16 cellular contexts compared by ENCODE assay signal in genomic region chr1:157042852-157043251, GRCh38. TPM values are rescaled to one million over a fixed set of nuclear protein-coding genes. Genes with fewer than 3 reads are reported as not detected.
A peak's percentile ranks its signal among the peaks of the same experiment; 100 is the strongest.
DNase-seq lines count a peak whose midpoint lies in the region; ATAC-seq and TF ChIP-seq lines count a peak whose summit lies in the region.
"Had no signal": no experiment of that assay in that cellular context is flagged by ENCODE, and none has a peak within 500 bp of the region (broad histone marks: within the 10 kb centered on the region; RNA-seq: fewer than 3 reads in every experiment).

No MANE protein-coding gene starts in this region.

- DNase-seq in NCI-H82 (lab: John Stamatoyannopoulos, UW) (peak; percentile 24), NCI-H82 treated with DMSO at 0.1 percent for 48 hours (lab: John Stamatoyannopoulos, UW; ENCODE audit: unreplicated experiment) (no peak), MCF 10A (ENCODE audit: unreplicated experiment) (no peak), stomach (no peak), AML-193 (lab: John Stamatoyannopoulos, UW) (no peak)
- no peak for DNase-seq in stimulated activated CD4-positive, alpha-beta T cell treated with anti-CD3 and anti-CD28 coated beads, Interleukin-4, amount 100 ng/mL, for 24 hours
- DNase-seq: activated CD4-positive, alpha-beta T cell treated with anti-CD3 and anti-CD28 coated beads, Interleukin-2, amount 10 ng/mL, durations not matched to agents 24 days and 14 days; activated effector memory CD4-positive, alpha-beta T cell treated with anti-CD3 and anti-CD28 coated beads, Interleukin-2, amount 50 U/mL, for 16 hours; KG1; SHP77 had no signal

- peak overlapping the region; percentile 98; the same call in 1 of the 2 replicates for H3K9ac ChIP-seq in iPS-20b (ENCODE audit: low read depth, low read length)

- no peak for TF ChIP-seq CTCF in MCF 10A (IDR thresholded peaks at IDR 0.05; ENCODE audit: unreplicated experiment)
- TF ChIP-seq CTCF in stomach (IDR thresholded peaks at IDR 0.05): no peak

- ATAC-seq in GM21619 (IDR thresholded peaks at IDR 0.05; ENCODE audit: unreplicated experiment): no peak

- H3K4me1 Mint-ChIP-seq in MCF 10A (ENCODE audit: insufficient read depth, unreplicated experiment): peaks cover 55% of the 10 kb centered on the region

- intact Hi-C loops in MCF 10A (cut with micrococcal nuclease): no loop called here
- intact Hi-C loops in stomach (cut with DNase I; ENCODE audit: low total_unique reads): no loop called here

- H3K9me3 Mint-ChIP-seq in MCF 10A (ENCODE audit: unreplicated experiment): no peaks in the 10 kb centered on the region
- H3K9me3 Mint-ChIP-seq: activated CD4-positive, alpha-beta T cell treated with anti-CD3 and anti-CD28 coated beads, Interleukin-2, amount 10 ng/mL, durations not matched to agents 24 days and 14 days had no signal

- no peak overlapping the region for H3K27ac Mint-ChIP-seq in MCF 10A (ENCODE audit: low read depth, unreplicated experiment)
- H3K27ac Mint-ChIP-seq: activated CD4-positive, alpha-beta T cell treated with anti-CD3 and anti-CD28 coated beads, Interleukin-2, amount 10 ng/mL, durations not matched to agents 24 days and 14 days had no signal

- peak overlapping the region; percentile 95 for H3K4me3 Mint-ChIP-seq in MCF 10A (ENCODE audit: unreplicated experiment)
- H3K4me3 Mint-ChIP-seq: activated CD4-positive, alpha-beta T cell treated with anti-CD3 and anti-CD28 coated beads, Interleukin-2, amount 10 ng/mL, durations not matched to agents 24 days and 14 days had no signal

- H3K27ac ChIP-seq in iPS-20b (ENCODE audit: low read length) (no peak overlapping the region), stomach (no peak overlapping the region)
- H3K27ac ChIP-seq: 22Rv1 had no signal

- H3K36me3 ChIP-seq in iPS-20b (ENCODE audit: insufficient read depth, low read depth, low read length) (no peaks in the 10 kb centered on the region), stomach (no peaks in the 10 kb centered on the region)

- no peaks in the 10 kb centered on the region for H3K27me3 Mint-ChIP-seq in MCF 10A (ENCODE audit: insufficient read depth, unreplicated experiment)

- no peak for TF ChIP-seq EP300 in stomach (IDR thresholded peaks at IDR 0.05)

- POLR2A ChIA-PET in MCF 10A (lab: Yijun Ruan, JAX): no interaction called here

- no TSS peak for BruUV-seq in MCF 10A (replicated peaks; lab: Mats Ljungman, UMichigan)

- 9 to 38% (median 17%) methylated on average over 2 of the region's 2 CpGs for WGBS in stomach, 5 donors

- peaks cover 17% of the 10 kb centered on the region; the same call in 1 of the 2 replicates for H3K4me1 ChIP-seq in iPS-20b (ENCODE audit: insufficient read depth, low read length)
- H3K4me1 ChIP-seq in stomach: peaks cover 31 to 69% (median 55%) of the 10 kb centered on the region in 4 donors

- H3K9me3 ChIP-seq in iPS-20b (ENCODE audit: insufficient read depth, low read depth, low read length): no peaks in the 10 kb centered on the region
- no peaks in the 10 kb centered on the region for H3K9me3 ChIP-seq in stomach

- H3K4me3 ChIP-seq in iPS-20b (ENCODE audit: low read length) (peak overlapping the region; percentile 98), stomach (peak overlapping the region; percentile 63 to 76 (median 68))

- CTCF ChIA-PET in MCF 10A (lab: Yijun Ruan, JAX): interaction anchor here (1.0 to 1.6 kb wide), 2 partner anchors 8 to 45 kb away, joined by 3 to 7 read pairs; no protein-coding TSS in a partner anchor

- no peaks in the 10 kb centered on the region for H3K27me3 ChIP-seq in iPS-20b (ENCODE audit: insufficient read depth, low read length)
- no peaks in the 10 kb centered on the region for H3K27me3 ChIP-seq in stomach

- TF ChIP-seq POLR2A in stomach (IDR thresholded peaks at IDR 0.05): no peak

- peaks cover 5% of the 10 kb centered on the region for H3K36me3 Mint-ChIP-seq in MCF 10A (ENCODE audit: insufficient read depth, unreplicated experiment)

RNA-seq across cellular contexts. Expression of gene ARHGEF11, which starts 2.7 kb away (rescaled TPM):
- 34.5 and 38.5 TPM in 2 replicates for total RNA-seq in MCF 10A (2022)
- 100 to 1,000 TPM in 1 of 5 donors, 10 to 100 TPM in 4; 30.4 to 125 (median 36.5) TPM for total RNA-seq in stomach
- polyA plus RNA-seq in stomach: 10 to 100 TPM in 1 of 3 donors, 1 to 10 TPM in 2; 6.6 to 11.5 (median 8.6) TPM

RNA-seq across cellular contexts. Expression of gene ETV3L, which starts 56.8 kb away (rescaled TPM):
- total RNA-seq in MCF 10A (2022) (not detected in 2 replicates), stomach (not detected)
- not detected for polyA plus RNA-seq in stomach
- total RNA-seq: activated CD4-positive, alpha-beta T cell treated with anti-CD3 and anti-CD28 coated beads, Interleukin-2, amount 10 ng/mL, durations not matched to agents 24 days and 14 days; Daoy; dermis microvascular lymphatic vessel endothelial cell; urinary bladder had no signal
- polyA plus RNA-seq: urinary bladder had no signal
